In genomic region chr1:42952353-42953001, GRCh38 we compare ENCODE assay signal across 1 cellular context.
TF ChIP-seq lines count a peak whose summit lies in the region.

No MANE protein-coding gene starts in this region.

TF ChIP-seq in K562, 482 proteins besides CTCF, POLR2A, EP300 and RAD21 (continued from another document and continues in another):
- TF ChIP-seq ETS1 (conservative IDR thresholded peaks at IDR 0.05; ENCODE audit: control insufficient read depth, low read depth, low read length) (peak; percentile 93), CREB3 (tag; conservative IDR thresholded peaks at IDR 0.05; ENCODE audit: low read depth) (no peak), NFYB (IDR thresholded peaks at IDR 0.05; ENCODE audit: extremely low read depth, insufficient read length) (no peak), PHF21A (IDR thresholded peaks at IDR 0.05; ENCODE audit: borderline replicate concordance, low read depth) (no peak), STAT5B (CRISPR knock-in tag; IDR thresholded peaks at IDR 0.05) (no peak), MITF (IDR thresholded peaks at IDR 0.05) (no peak), RHOXF2B (CRISPR knock-in tag; conservative IDR thresholded peaks at IDR 0.05) (no peak), RBM25 (IDR thresholded peaks at IDR 0.05; ENCODE audit: low read depth, low read length, severe bottlenecking) (no peak), CREB5 (CRISPR knock-in tag; IDR thresholded peaks at IDR 0.05) (no peak), HNRNPL (IDR thresholded peaks at IDR 0.05; ENCODE audit: low read depth, low read length) (no peak), GATA2 (CRISPR knock-in tag; IDR thresholded peaks at IDR 0.05) (peak; percentile 56; the same call in 1 of the 2 replicates), POLR2G (IDR thresholded peaks at IDR 0.05; ENCODE audit: low read depth, low read length) (peak; percentile 43; the same call in 1 of the 2 replicates), ZNF224 (CRISPR knock-in tag; IDR thresholded peaks at IDR 0.05) (no peak), HEY1 (CRISPR knock-in tag; IDR thresholded peaks at IDR 0.05; ENCODE audit: borderline replicate concordance) (no peak), ZFPM2 (CRISPR knock-in tag; IDR thresholded peaks at IDR 0.05) (no peak), PML (IDR thresholded peaks at IDR 0.05; ENCODE audit: low read length) (peak; percentile 65; the same call in 1 of the 2 replicates), RBBP5 (IDR thresholded peaks at IDR 0.05; ENCODE audit: borderline replicate concordance, insufficient read depth, low read length, poor library complexity, severe bottlenecking) (no peak), ZNF586 (CRISPR knock-in tag; conservative IDR thresholded peaks at IDR 0.05) (no peak), CBX1 (IDR thresholded peaks at IDR 0.05; ENCODE audit: low read depth) (no peak), DLX4 (CRISPR knock-in tag; IDR thresholded peaks at IDR 0.05) (no peak), RBM15 (IDR thresholded peaks at IDR 0.05; ENCODE audit: insufficient read depth, low read length) (no peak), ZNF764 (CRISPR knock-in tag; IDR thresholded peaks at IDR 0.05; ENCODE audit: low read depth) (no peak), ZKSCAN3 (CRISPR knock-in tag; IDR thresholded peaks at IDR 0.05) (no peak), TEAD2 (tag; IDR thresholded peaks at IDR 0.05) (no peak), ZFP30 (CRISPR knock-in tag; IDR thresholded peaks at IDR 0.05; ENCODE audit: borderline replicate concordance) (no peak), DPF2 (IDR thresholded peaks at IDR 0.05) (peak; percentile 78), SRSF3 (IDR thresholded peaks at IDR 0.05; ENCODE audit: insufficient read depth, low read length) (no peak), ZNF449 (CRISPR knock-in tag; IDR thresholded peaks at IDR 0.05) (no peak), POLR2H (tag; IDR thresholded peaks at IDR 0.05; ENCODE audit: low read depth) (no peak), MAFK (IDR thresholded peaks at IDR 0.05; ENCODE audit: low read length) (no peak), MAX (CRISPR knock-in tag; IDR thresholded peaks at IDR 0.05) (no peak), ZNF395 (CRISPR knock-in tag; IDR thresholded peaks at IDR 0.05) (0 out of 2 replicates have a peak, but pooled peaks have one; percentile 18), PRMT5 (CRISPR knock-in tag; IDR thresholded peaks at IDR 0.05) (no peak), MED1 (CRISPR knock-in tag; IDR thresholded peaks at IDR 0.05; ENCODE audit: borderline replicate concordance) (no peak), DIDO1 (tag; IDR thresholded peaks at IDR 0.05; ENCODE audit: low read depth) (no peak), PATZ1 (CRISPR knock-in tag; IDR thresholded peaks at IDR 0.05; ENCODE audit: borderline replicate concordance) (no peak), CHD7 (IDR thresholded peaks at IDR 0.05; ENCODE audit: low read depth, low read length) (no peak)
